In genomic region chr1:81172483-81172882, GRCh38 we compare ENCODE assay signal across 28 cellular contexts.
"Had no signal": no experiment of that assay in that cellular context is flagged by ENCODE, and none has a peak within 500 bp of the region (broad histone marks: within the 10 kb centered on the region; RNA-seq: fewer than 3 reads in every experiment).

No MANE protein-coding gene starts in this region.

- H3K4me3 Mint-ChIP-seq: stimulated activated effector memory CD8-positive, alpha-beta T cell treated with anti-CD3 and anti-CD28 coated beads, Interleukin-12 subunit alpha, Interleukin-12 subunit beta, amount 100 ng/mL, for 72 hours; stimulated activated memory B cell treated with anti-CD40 and anti-IgM and Interleukin-4, amounts not matched to agents 10 μg/mL and 1 μg/mL and 100 μg/mL, for 72 hours; stimulated activated naive B cell treated with anti-CD40 and anti-IgM and Interleukin-4, amounts not matched to agents 10 μg/mL and 1 μg/mL and 100 μg/mL, for 72 hours; stimulated activated naive CD8-positive, alpha-beta T cell treated with anti-CD3 and anti-CD28 coated beads, Interleukin-15, amount 100 ng/mL, for 72 hours; stimulated activated naive CD8-positive, alpha-beta T cell treated with anti-CD3 and anti-CD28 coated beads, Interleukin-15, Interleukin-2, amounts not matched to agents 100 ng/mL and 50 ng/mL, for 24 hours; type B pancreatic cell had no signal

- H3K36me3 Mint-ChIP-seq: stimulated activated effector memory CD8-positive, alpha-beta T cell treated with anti-CD3 and anti-CD28 coated beads, Interleukin-12 subunit alpha, Interleukin-12 subunit beta, amount 100 ng/mL, for 72 hours; stimulated activated memory B cell treated with anti-CD40 and anti-IgM and Interleukin-4, amounts not matched to agents 10 μg/mL and 1 μg/mL and 100 μg/mL, for 72 hours; stimulated activated naive B cell treated with anti-CD40 and anti-IgM and Interleukin-4, amounts not matched to agents 10 μg/mL and 1 μg/mL and 100 μg/mL, for 72 hours; type B pancreatic cell had no signal

- H3K27ac Mint-ChIP-seq: stimulated activated effector memory CD8-positive, alpha-beta T cell treated with anti-CD3 and anti-CD28 coated beads, Interleukin-12 subunit alpha, Interleukin-12 subunit beta, amount 100 ng/mL, for 72 hours; stimulated activated memory B cell treated with anti-CD40 and anti-IgM and Interleukin-4, amounts not matched to agents 10 μg/mL and 1 μg/mL and 100 μg/mL, for 72 hours; stimulated activated naive B cell treated with anti-CD40 and anti-IgM and Interleukin-4, amounts not matched to agents 10 μg/mL and 1 μg/mL and 100 μg/mL, for 72 hours; stimulated activated naive CD8-positive, alpha-beta T cell treated with anti-CD3 and anti-CD28 coated beads, Interleukin-15, amount 100 ng/mL, for 72 hours; stimulated activated naive CD8-positive, alpha-beta T cell treated with anti-CD3 and anti-CD28 coated beads, Interleukin-15, Interleukin-2, amounts not matched to agents 100 ng/mL and 50 ng/mL, for 24 hours; type B pancreatic cell had no signal

- H3K27me3 ChIP-seq: stomach, suprapubic skin, testis, thyroid gland, tibial artery, tibial nerve, transverse colon, upper lobe of left lung, upper lobe of right lung, uterus, vagina had no signal

- H3K27me3 Mint-ChIP-seq: stimulated activated memory B cell treated with anti-CD40 and anti-IgM and Interleukin-4, amounts not matched to agents 10 μg/mL and 1 μg/mL and 100 μg/mL, for 72 hours; stimulated activated naive B cell treated with anti-CD40 and anti-IgM and Interleukin-4, amounts not matched to agents 10 μg/mL and 1 μg/mL and 100 μg/mL, for 72 hours; stimulated activated naive CD8-positive, alpha-beta T cell treated with anti-CD3 and anti-CD28 coated beads, Interleukin-15, amount 100 ng/mL, for 72 hours; stimulated activated naive CD8-positive, alpha-beta T cell treated with anti-CD3 and anti-CD28 coated beads, Interleukin-15, Interleukin-2, amounts not matched to agents 100 ng/mL and 50 ng/mL, for 24 hours; type B pancreatic cell had no signal

- H3K4me1 Mint-ChIP-seq: stimulated activated effector memory CD8-positive, alpha-beta T cell treated with anti-CD3 and anti-CD28 coated beads, Interleukin-12 subunit alpha, Interleukin-12 subunit beta, amount 100 ng/mL, for 72 hours; stimulated activated memory B cell treated with anti-CD40 and anti-IgM and Interleukin-4, amounts not matched to agents 10 μg/mL and 1 μg/mL and 100 μg/mL, for 72 hours; stimulated activated naive B cell treated with anti-CD40 and anti-IgM and Interleukin-4, amounts not matched to agents 10 μg/mL and 1 μg/mL and 100 μg/mL, for 72 hours; stimulated activated naive CD8-positive, alpha-beta T cell treated with anti-CD3 and anti-CD28 coated beads, Interleukin-15, amount 100 ng/mL, for 72 hours had no signal

- ATAC-seq: stimulated activated effector memory CD8-positive, alpha-beta T cell treated with anti-CD3 and anti-CD28 coated beads, Interleukin-12 subunit alpha, Interleukin-12 subunit beta, amount 100 ng/mL, for 72 hours; stimulated activated memory B cell treated with anti-CD40 and anti-IgM and Interleukin-4, amounts not matched to agents 10 μg/mL and 1 μg/mL and 100 μg/mL, for 72 hours; stimulated activated naive B cell treated with anti-CD40 and anti-IgM and Interleukin-4, amounts not matched to agents 10 μg/mL and 1 μg/mL and 100 μg/mL, for 72 hours; stimulated activated naive CD8-positive, alpha-beta T cell treated with anti-CD3 and anti-CD28 coated beads, Interleukin-15, amount 100 ng/mL, for 72 hours; stimulated activated naive CD8-positive, alpha-beta T cell treated with anti-CD3 and anti-CD28 coated beads, Interleukin-15, Interleukin-2, amounts not matched to agents 100 U/mL and 50 U/mL, for 24 hours; upper lobe of right lung had no signal

- DNase-seq: stimulated activated CD4-positive, alpha-beta T cell treated with anti-CD3 and anti-CD28 coated beads, Interleukin-2, amount 100 ng/mL, for 48 hours; stimulated activated CD4-positive, alpha-beta T cell treated with anti-CD3 and anti-CD28 coated beads, Interleukin-4, amount 100 ng/mL, for 1 hour; stimulated activated CD4-positive, alpha-beta T cell treated with anti-CD3 and anti-CD28 coated beads, Interleukin-4, amount 100 ng/mL, for 24 hours; stimulated activated CD4-positive, alpha-beta T cell treated with anti-CD3 and anti-CD28 coated beads, Interleukin-4, amount 100 ng/mL, for 4 hours; stimulated activated CD8-positive, alpha-beta memory T cell treated with anti-CD3 and anti-CD28 coated beads, Interleukin-4, amount 100 ng/mL, for 48 hours; stimulated activated naive B cell treated with anti-CD40 and anti-IgM and Interleukin-4, amounts not matched to agents 10 μg/mL and 1 μg/mL and 100 μg/mL, for 72 hours; stimulated activated naive CD4-positive, alpha-beta T cell; stimulated activated naive CD4-positive, alpha-beta T cell treated with Interleukin-2 at 50 U/mL for 16 hours; stimulated activated naive CD8-positive, alpha-beta T cell treated with anti-CD3 and anti-CD28 coated beads, Interleukin-15, amount 100 ng/mL, for 72 hours; stimulated activated naive CD8-positive, alpha-beta T cell treated with anti-CD3 and anti-CD28 coated beads, Interleukin-15, Interleukin-2, amounts not matched to agents 100 U/mL and 50 U/mL, for 24 hours; stomach; substantia nigra; testis; thyroid gland; tibial artery; transverse colon; trophoblast cell; upper lobe of left lung; upper lobe of right lung; uterus had no signal

- H3K36me3 ChIP-seq: stomach, suprapubic skin, thoracic aorta, thyroid gland, tibial artery, tibial nerve, transverse colon, upper lobe of left lung, upper lobe of right lung, uterus, vagina had no signal

- H3K4me1 ChIP-seq: stomach, suprapubic skin, testis, thyroid gland, tibial artery, tibial nerve, transverse colon, upper lobe of left lung, upper lobe of right lung, uterus, vagina had no signal

- H3K9me3 ChIP-seq: testis, thyroid gland, uterus, vagina had no signal

- H3K4me3 ChIP-seq: stomach, suprapubic skin, testis, thoracic aorta, thyroid gland, tibial artery, tibial nerve, transverse colon, upper lobe of left lung, upper lobe of right lung, uterus, vagina had no signal

- H3K27ac ChIP-seq: stomach, suprapubic skin, testis, thoracic aorta, thyroid gland, tibial artery, tibial nerve, transverse colon, upper lobe of left lung, upper lobe of right lung, uterus, vagina had no signal
